8 cellular contexts compared by ENCODE assay signal in genomic region chr12:105279460-105280056, GRCh38. TPM values are rescaled to one million over a fixed set of nuclear protein-coding genes. Genes with fewer than 3 reads are reported as not detected.
DNase-seq lines count a peak whose midpoint lies in the region; ATAC-seq and TF ChIP-seq lines count a peak whose summit lies in the region.

No MANE protein-coding gene starts in this region.

- ATAC-seq in HG02610 (IDR thresholded peaks at IDR 0.05; ENCODE audit: unreplicated experiment): no peak

- DNase-seq in GM13976 (ENCODE audit: low spot score): peak; percentile 35
- DNase-seq in MV-4-11 (lab: John Stamatoyannopoulos, UW): peak; percentile 31
- peak; percentile 56 for DNase-seq in activated CD8-positive, alpha-beta memory T cell treated with anti-CD3 and anti-CD28 coated beads, Interleukin-2, amount 50 U/mL, for 48 hours
- peak; percentile 39 for DNase-seq in fibroblast of the aortic adventitia (ENCODE audit: low read depth)
- peak; percentile 13 for DNase-seq in pulmonary artery endothelial cell (ENCODE audit: low read depth, low spot score)
- DNase-seq in NOMO-1 treated with dmso at 0.1 percent for 144 hours (lab: John Stamatoyannopoulos, UW; ENCODE audit: unreplicated experiment): no peak
- DNase-seq in hepatic stellate cell (ENCODE audit: low spot score): no peak

- peak; percentile 67 for TF ChIP-seq CTCF in GM13976 (IDR thresholded peaks at IDR 0.05; ENCODE audit: borderline replicate concordance, control extremely low read depth, extremely low read depth, insufficient read depth, missing control alignments)
- TF ChIP-seq CTCF in fibroblast of the aortic adventitia (IDR thresholded peaks at IDR 0.05; ENCODE audit: insufficient read depth, low read length): peak; percentile 53

- no peak overlapping the region for H3K4me3 ChIP-seq in fibroblast of the aortic adventitia (ENCODE audit: low read depth, low read length)

- in situ Hi-C loops in GM13976 (cut with MboI; ENCODE audit: low sequenced_read_pairs, unreplicated experiment): loop anchor here (10.0 kb wide), 1 partner anchor 105 kb away; no protein-coding TSS in a partner anchor

RNA-seq across cellular contexts. Expression of gene APPL2, which starts 43.6 kb away (rescaled TPM):
- 48.5 and 73.0 TPM in 2 replicates for total RNA-seq in fibroblast of the aortic adventitia (ENCODE audit: low replicate concordance)
- 9.6 and 14.6 TPM in 2 replicates for total RNA-seq in pulmonary artery endothelial cell

RNA-seq across cellular contexts. Expression of gene C12orf75, which starts 50.9 kb away (rescaled TPM):
- 31.7 and 130 TPM in 2 replicates for total RNA-seq in fibroblast of the aortic adventitia (ENCODE audit: low replicate concordance)
- total RNA-seq in pulmonary artery endothelial cell: 47.5 and 54.6 TPM in 2 replicates

Comparison
In these comparisons a context has a peak if more than half of its experiments do, and no peak if none do; other contexts are left out.
1. DNase-seq: peak in GM13976 (single experiment), MV-4-11 (single experiment), activated CD8-positive, alpha-beta memory T cell treated with anti-CD3 and anti-CD28 coated beads, Interleukin-2, amount 50 U/mL, for 48 hours (single experiment), fibroblast of the aortic adventitia (single experiment) and pulmonary artery endothelial cell (single experiment); none in NOMO-1 treated with dmso at 0.1 percent for 144 hours (single experiment) and hepatic stellate cell (single experiment).